Comparison of ENCODE assay signal across 2 cellular contexts in genomic region chr6:168155821-168156741, GRCh38.
TF ChIP-seq lines count a peak whose summit lies in the region.

No MANE protein-coding gene starts in this region.

TF ChIP-seq in HepG2, 621 proteins besides CTCF, POLR2A, EP300 and RAD21:
- TF ChIP-seq KDM6A (CRISPR knock-in tag; IDR thresholded peaks at IDR 0.05; ENCODE audit: low read depth) (no peak), ZNF704 (CRISPR knock-in tag; IDR thresholded peaks at IDR 0.05; ENCODE audit: borderline replicate concordance) (no peak), HNF4A (CRISPR knock-in tag; IDR thresholded peaks at IDR 0.05) (0 out of 2 replicates have a peak, but pooled peaks have one; percentile 26), STAT5B (CRISPR knock-in tag; IDR thresholded peaks at IDR 0.05) (no peak), ZNF281 (CRISPR knock-in tag; IDR thresholded peaks at IDR 0.05; ENCODE audit: borderline replicate concordance) (0 out of 2 replicates have a peak, but pooled peaks have one; percentile 48), ZC3H13 (CRISPR knock-in tag; IDR thresholded peaks at IDR 0.05) (no peak), ZNF687 (CRISPR knock-in tag; IDR thresholded peaks at IDR 0.05) (peak; percentile 20; the same call in 1 of the 2 replicates), AKAP8 (CRISPR knock-in tag; IDR thresholded peaks at IDR 0.05) (no peak), ATF4 (CRISPR knock-in tag; IDR thresholded peaks at IDR 0.05) (no peak), PHF21A (CRISPR knock-in tag; IDR thresholded peaks at IDR 0.05) (no peak)

TF ChIP-seq in H1, 55 proteins besides CTCF, POLR2A, EP300 and RAD21:
- TF ChIP-seq HDAC6 (IDR thresholded peaks at IDR 0.05; ENCODE audit: low read depth, low read length) (no peak), NRF1 (IDR thresholded peaks at IDR 0.05; ENCODE audit: low read depth, low read length) (no peak), SP2 (IDR thresholded peaks at IDR 0.05; ENCODE audit: low read length) (no peak)
